ENCODE assay signal across 14 cellular contexts in genomic region chr4:108116423-108117168, GRCh38. TPM values are rescaled to one million over a fixed set of nuclear protein-coding genes. Genes with fewer than 3 reads are reported as not detected.
DNase-seq lines count a peak whose midpoint lies in the region; ATAC-seq, FAIRE-seq and TF ChIP-seq lines count a peak whose summit lies in the region.
"Had no signal": no experiment of that assay in that cellular context is flagged by ENCODE, and none has a peak within 500 bp of the region (broad histone marks: within the 10 kb centered on the region; RNA-seq: fewer than 3 reads in every experiment).

No MANE protein-coding gene starts in this region.

- intact Hi-C loops in pancreas (cut with DNase I), result no loop called here

- H3K79me2 ChIP-seq in OCI-LY3 (ENCODE audit: low read length), result peaks cover 26% of the 10 kb centered on the region; the same call in 1 of the 2 replicates

- H3K4me2 ChIP-seq in OCI-LY3 (ENCODE audit: low read length), result 0 out of 2 replicates have a peak overlapping the region, but pooled peaks have one; percentile 12

- H2AFZ ChIP-seq in OCI-LY3 (ENCODE audit: low read depth, low read length), result no peak overlapping the region

- H3K9ac ChIP-seq in OCI-LY3 (ENCODE audit: low read length), result no peak overlapping the region

- TF ChIP-seq CTCF in OCI-LY3 (IDR thresholded peaks at IDR 0.05; ENCODE audit: low read depth, low read length) (no peak), pancreas (IDR thresholded peaks at IDR 0.05) (no peak), omental fat pad (IDR thresholded peaks at IDR 0.05) (no peak)

- no peak for FAIRE-seq in pancreas (lab: Jason Lieb, UNC)
- FAIRE-seq in urothelium cell line (lab: Jason Lieb, UNC), result no peak
- FAIRE-seq: HepG2 had no signal

- 77 to 90% methylated on average over 3 of the region's 3 CpGs for WGBS in pancreas, 2 donors

- ATAC-seq in GM19043 (IDR thresholded peaks at IDR 0.05; ENCODE audit: low read depth, unreplicated experiment) (peak; percentile 19), pancreas (no peak), omental fat pad (ENCODE audit: low FRiP score) (no peak)
- ATAC-seq: esophagus mucosa had no signal

- no peaks in the 10 kb centered on the region for H3K36me3 ChIP-seq in OCI-LY3 (replicated peaks; ENCODE audit: low read depth, low read length)
- no peaks in the 10 kb centered on the region for H3K36me3 ChIP-seq in effector memory CD4-positive, alpha-beta T cell (ENCODE audit: control insufficient read depth, insufficient read depth, low read length)
- no peaks in the 10 kb centered on the region for H3K36me3 ChIP-seq in pancreas
- H3K36me3 ChIP-seq: ovary had no signal

- H3K9me3 ChIP-seq in OCI-LY3 (ENCODE audit: insufficient read depth, low read length) (no peaks in the 10 kb centered on the region), pancreas (no peaks in the 10 kb centered on the region)
- H3K9me3 ChIP-seq in effector memory CD4-positive, alpha-beta T cell (ENCODE audit: control insufficient read depth, low read length), result no peaks in the 10 kb centered on the region
- H3K9me3 ChIP-seq: ovary had no signal

- DNase-seq in DMS79 (lab: John Stamatoyannopoulos, UW) (peak; percentile 77), NCI-H446 treated with DMSO at 0.1 percent for 48 hours (lab: John Stamatoyannopoulos, UW) (no peak), pancreas (no peak), omental fat pad (ENCODE audit: low spot score) (no peak), urothelium cell line (ENCODE audit: low spot score) (no peak)
- DNase-seq in effector memory CD4-positive, alpha-beta T cell, result peak in 1 of 3 donors; percentile 28
- DNase-seq: DMS 273 treated with DMSO at 0.1 percent for 48 hours, kidney glomerular epithelial cell, NCI-H526 treated with DMSO at 0.1 percent for 48 hours, ovary had no signal

- H3K4me3 ChIP-seq in OCI-LY3 (ENCODE audit: low read length) (no peak overlapping the region), pancreas (no peak overlapping the region)
- no peak overlapping the region for H3K4me3 ChIP-seq in effector memory CD4-positive, alpha-beta T cell (ENCODE audit: insufficient read depth, low read depth, low read length, poor library complexity, severe bottlenecking)
- H3K4me3 ChIP-seq: ovary had no signal

- H3K27ac ChIP-seq in OCI-LY3 (ENCODE audit: low read length) (no peak overlapping the region), pancreas (no peak overlapping the region)
- peak overlapping the region; percentile 68 for H3K27ac ChIP-seq in effector memory CD4-positive, alpha-beta T cell (ENCODE audit: insufficient read depth, low read length, poor library complexity, severe bottlenecking)
- H3K27ac ChIP-seq: ovary had no signal

- no peaks in the 10 kb centered on the region for H3K27me3 ChIP-seq in OCI-LY3 (ENCODE audit: low read depth, low read length)
- no peaks in the 10 kb centered on the region for H3K27me3 ChIP-seq in effector memory CD4-positive, alpha-beta T cell (replicated peaks; ENCODE audit: control insufficient read depth, insufficient read depth, low read length, poor library complexity, severe bottlenecking)
- H3K27me3 ChIP-seq in pancreas, result no peaks in the 10 kb centered on the region
- H3K27me3 ChIP-seq: ovary had no signal

- H4K20me1 ChIP-seq in OCI-LY3 (ENCODE audit: insufficient read depth, low read length), result no peaks in the 10 kb centered on the region

- H3K4me1 ChIP-seq in OCI-LY3 (ENCODE audit: low read length) (peaks cover 27% of the 10 kb centered on the region), pancreas (no peaks in the 10 kb centered on the region)
- peaks cover 69% of the 10 kb centered on the region for H3K4me1 ChIP-seq in effector memory CD4-positive, alpha-beta T cell (ENCODE audit: control insufficient read depth, insufficient read depth, low read length, poor library complexity, severe bottlenecking)

RNA-seq across cellular contexts. Expression of gene LEF1, which starts 52.1 kb away (rescaled TPM):
- total RNA-seq in pancreas (1 to 10 TPM in 3 of 6 donors, under 1 TPM in 3; 0.28 to 3.5 (median 1.1) TPM), omental fat pad (1 to 10 TPM; 2.2 to 8.3 (median 3.7) TPM)
- polyA plus RNA-seq in pancreas, result under 1 TPM; 0.61 to 0.73 TPM
